ENCODE assay signal across 18 cellular contexts in the genomic region with DNA sequence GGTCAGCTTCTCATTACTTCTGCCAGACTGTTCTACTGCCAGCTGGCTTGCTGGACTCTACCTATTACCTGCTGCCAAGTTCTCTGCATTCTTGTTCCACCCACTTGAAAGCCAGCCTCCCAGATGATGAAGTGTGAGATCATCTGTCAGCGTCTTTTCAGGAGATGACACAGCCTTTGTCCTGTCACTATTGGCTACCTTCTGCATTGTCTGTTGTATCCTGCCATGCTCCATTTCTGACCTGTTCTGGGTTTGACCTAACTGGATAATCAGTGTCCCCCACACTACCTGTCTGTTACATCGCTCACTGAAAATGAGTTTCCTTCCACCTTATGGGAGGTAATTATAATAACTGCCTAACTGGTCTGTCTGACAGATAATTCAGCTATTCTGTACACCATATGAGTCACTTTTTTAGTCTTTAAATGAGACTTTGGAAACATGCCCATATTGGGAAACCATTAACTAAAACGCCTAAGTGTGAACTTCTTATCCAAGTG.
DNase-seq lines count a peak whose midpoint lies in the region; ATAC-seq and TF ChIP-seq lines count a peak whose summit lies in the region.
"Had no signal": no experiment of that assay in that cellular context is flagged by ENCODE, and none has a peak within 500 bp of the region (broad histone marks: within the 10 kb centered on the region; RNA-seq: fewer than 3 reads in every experiment).

No MANE protein-coding gene starts in this region.

- H4K20me1 ChIP-seq in mammary epithelial cell (ENCODE audit: insufficient read depth, low read length) = no peaks in the 10 kb centered on the region

- no peak overlapping the region for H3K18ac ChIP-seq in trophoblast cell (ENCODE audit: low read length)

- BruUV-seq in mammary epithelial cell (replicated peaks; lab: Mats Ljungman, UMichigan) = no TSS peak

- H2BK5ac ChIP-seq in trophoblast cell (ENCODE audit: low read depth, low read length, poor library complexity) = peak overlapping the region; percentile 27

- peak; percentile 38 to 39 for ATAC-seq in activated T-cell treated with anti-CD3 and anti-CD28 coated beads, Interleukin-2, amount 50 U/mL, for 72 hours (replicated peaks in 1 of 2)
- ATAC-seq in HG02870 (IDR thresholded peaks at IDR 0.05; ENCODE audit: unreplicated experiment) (no peak), left lobe of liver (no peak)
- ATAC-seq: A549 had no signal

- peaks cover 4% of the 10 kb centered on the region for H3K79me1 ChIP-seq in trophoblast cell (ENCODE audit: low read length)

- 3% methylated on average over 3 of the region's 3 CpGs for WGBS in mammary epithelial cell (ENCODE audit: low coverage, missing lambda C conversion rate)
- no CpG with 5 or more reads among the region's 3 CpGs for WGBS in trophoblast cell (ENCODE audit: extremely low coverage, insufficient coverage, insufficient read length)

- H3K4me3 ChIP-seq in mammary epithelial cell (replicated peaks in 1 of 3; ENCODE audit: insufficient read depth in 1 of 3, low read depth in 2 of 3, low read length in 3 of 3) (no peak overlapping the region), trophoblast cell (ENCODE audit: low read depth, low read length) (no peak overlapping the region)
- H3K4me3 ChIP-seq: A549, adrenal gland, lung, SK-N-MC, testis had no signal

- H3K79me2 ChIP-seq in mammary epithelial cell (ENCODE audit: insufficient read depth, low read length) (no peaks in the 10 kb centered on the region), trophoblast cell (ENCODE audit: control insufficient read depth, insufficient read depth, low read length, poor library complexity) (no peaks in the 10 kb centered on the region)

- H3K36me3 ChIP-seq in mammary epithelial cell (ENCODE audit: insufficient read depth, low read length) = no peaks in the 10 kb centered on the region
- H3K36me3 ChIP-seq in trophoblast cell (ENCODE audit: control insufficient read depth in 1 of 2, insufficient read depth in 2 of 2, low read length in 2 of 2) = no peaks in the 10 kb centered on the region
- H3K36me3 ChIP-seq: adrenal gland had no signal

- H2BK12ac ChIP-seq in trophoblast cell (ENCODE audit: low read length) = peak overlapping the region; percentile 93

- H3K27me3 ChIP-seq in mammary epithelial cell (ENCODE audit: insufficient read depth, low read length) (no peaks in the 10 kb centered on the region), trophoblast cell (ENCODE audit: insufficient read depth, low read length) (no peaks in the 10 kb centered on the region)
- H3K27me3 ChIP-seq: adrenal gland, testis had no signal

- H3K4me1 ChIP-seq in mammary epithelial cell (ENCODE audit: insufficient read depth, low read length) = peaks cover 20% of the 10 kb centered on the region
- peaks cover 7 to 10% of the 10 kb centered on the region in 2 experiments for H3K4me1 ChIP-seq in trophoblast cell (ENCODE audit: control insufficient read depth in 1 of 2, insufficient read depth in 2 of 2, low read length in 2 of 2)
- H3K4me1 ChIP-seq: A549, adrenal gland, testis had no signal

- H4K8ac ChIP-seq in trophoblast cell (ENCODE audit: low read depth, low read length) = no peak overlapping the region

- H3K4ac ChIP-seq in trophoblast cell (ENCODE audit: low read depth, low read length) = no peak overlapping the region

- TF ChIP-seq CTCF in mammary epithelial cell (conservative IDR thresholded peaks at IDR 0.05 in 1 of 2, IDR thresholded peaks at IDR 0.05 in 1 of 2; ENCODE audit: extremely low read depth in 1 of 2, insufficient read depth in 1 of 2, low read depth in 1 of 2, low read length in 2 of 2) = no peak

- dilution Hi-C loops in mammary epithelial cell (cut with HindIII; ENCODE audit: low sequenced_read_pairs) = no loop called here

- no peak overlapping the region for H3K4me3 Mint-ChIP-seq in activated T-cell treated with anti-CD3 and anti-CD28 coated beads, Interleukin-2, amount 50 U/mL, for 72 hours
- no peak overlapping the region for H3K4me3 Mint-ChIP-seq in activated T-cell treated with anti-CD3 and anti-CD28 coated beads, Interleukin-2, amount 50 U/mL, for 24 hours
- H3K4me3 Mint-ChIP-seq: activated T-helper 1 cell treated with anti-CD3 and anti-CD28 coated beads, Interleukin-12 subunit alpha, Interleukin-12 subunit beta, Interleukin-2, Interleukin-4 antibody, amounts not matched to agents 30 ng/mL and 10 ng/mL and 1 ng/mL, durations not matched to agents 14 hours and 24 hours and 36 hours; CD4-positive, alpha-beta memory T cell; natural killer cell treated with Interleukin-12 subunit alpha and Interleukin-12 subunit beta and Interleukin-15 and Interleukin-18, amount 100 ng/mL, for 72 hours had no signal

- H3K4me1 Mint-ChIP-seq in activated T-cell treated with anti-CD3 and anti-CD28 coated beads, Interleukin-2, amount 50 U/mL, for 72 hours (ENCODE audit: low read depth) = peaks cover 7% of the 10 kb centered on the region
- peaks cover 5% of the 10 kb centered on the region for H3K4me1 Mint-ChIP-seq in activated T-cell treated with anti-CD3 and anti-CD28 coated beads, Interleukin-2, amount 50 U/mL, for 24 hours (ENCODE audit: low read depth)
- H3K4me1 Mint-ChIP-seq: CD4-positive, alpha-beta memory T cell had no signal

- intact Hi-C loops in mammary epithelial cell (cut with micrococcal nuclease) = no loop called here

- CTCF ChIA-PET in mammary epithelial cell (lab: Charles Lee; ENCODE audit: low non-redundant PET) = interaction anchor here (0.6 kb wide), 1 partner anchor 173 kb away, joined by 5 read pairs; no protein-coding TSS in a partner anchor

- peak overlapping the region; percentile 43 for H2AFZ ChIP-seq in mammary epithelial cell (ENCODE audit: low read depth, low read length)
- H2AFZ ChIP-seq in trophoblast cell (ENCODE audit: insufficient read depth, low read length, poor library complexity) = no peak overlapping the region

- H3K9me3 ChIP-seq in mammary epithelial cell (replicated peaks; ENCODE audit: insufficient read depth, low read length) (peaks cover 4% of the 10 kb centered on the region), trophoblast cell (ENCODE audit: insufficient read depth, low read depth, low read length) (no peaks in the 10 kb centered on the region)
- H3K9me3 ChIP-seq: A549, adrenal gland, testis had no signal

- no peak overlapping the region for H3K23ac ChIP-seq in trophoblast cell (ENCODE audit: low read length)

- H3K9me3 Mint-ChIP-seq in activated T-cell treated with anti-CD3 and anti-CD28 coated beads, Interleukin-2, amount 50 U/mL, for 72 hours = no peaks in the 10 kb centered on the region
- H3K9me3 Mint-ChIP-seq in activated T-cell treated with anti-CD3 and anti-CD28 coated beads, Interleukin-2, amount 50 U/mL, for 24 hours = no peaks in the 10 kb centered on the region
- H3K9me3 Mint-ChIP-seq: activated T-helper 1 cell treated with anti-CD3 and anti-CD28 coated beads, Interleukin-12 subunit alpha, Interleukin-12 subunit beta, Interleukin-2, Interleukin-4 antibody, amounts not matched to agents 30 ng/mL and 10 ng/mL and 1 ng/mL, durations not matched to agents 14 hours and 24 hours and 36 hours; natural killer cell treated with Interleukin-12 subunit alpha and Interleukin-12 subunit beta and Interleukin-15 and Interleukin-18, amount 100 ng/mL, for 72 hours had no signal

- no peak overlapping the region for H3K27ac Mint-ChIP-seq in activated T-cell treated with anti-CD3 and anti-CD28 coated beads, Interleukin-2, amount 50 U/mL, for 72 hours
- no peak overlapping the region for H3K27ac Mint-ChIP-seq in activated T-cell treated with anti-CD3 and anti-CD28 coated beads, Interleukin-2, amount 50 U/mL, for 24 hours
- H3K27ac Mint-ChIP-seq: activated T-helper 1 cell treated with anti-CD3 and anti-CD28 coated beads, Interleukin-12 subunit alpha, Interleukin-12 subunit beta, Interleukin-2, Interleukin-4 antibody, amounts not matched to agents 30 ng/mL and 10 ng/mL and 1 ng/mL, durations not matched to agents 14 hours and 24 hours and 36 hours; CD4-positive, alpha-beta memory T cell; natural killer cell treated with Interleukin-12 subunit alpha and Interleukin-12 subunit beta and Interleukin-15 and Interleukin-18, amount 100 ng/mL, for 72 hours had no signal

- H3K36me3 Mint-ChIP-seq in activated T-cell treated with anti-CD3 and anti-CD28 coated beads, Interleukin-2, amount 50 U/mL, for 72 hours (ENCODE audit: insufficient read depth in 2 of 2) = no peaks in the 10 kb centered on the region
- no peaks in the 10 kb centered on the region for H3K36me3 Mint-ChIP-seq in activated T-cell treated with anti-CD3 and anti-CD28 coated beads, Interleukin-2, amount 50 U/mL, for 24 hours (ENCODE audit: low read depth)
- H3K36me3 Mint-ChIP-seq: CD4-positive, alpha-beta memory T cell; natural killer cell treated with Interleukin-12 subunit alpha and Interleukin-12 subunit beta and Interleukin-15 and Interleukin-18, amount 100 ng/mL, for 72 hours had no signal

- H3K27me3 Mint-ChIP-seq in activated T-cell treated with anti-CD3 and anti-CD28 coated beads, Interleukin-2, amount 50 U/mL, for 72 hours (ENCODE audit: low read depth) = no peaks in the 10 kb centered on the region
- H3K27me3 Mint-ChIP-seq in activated T-cell treated with anti-CD3 and anti-CD28 coated beads, Interleukin-2, amount 50 U/mL, for 24 hours = peaks cover 2% of the 10 kb centered on the region

- in situ Hi-C loops in mammary epithelial cell (cut with MboI; ENCODE audit: low sequenced_read_pairs in 2 of 2) = no loop called here

- peak overlapping the region; percentile 63 for H2BK120ac ChIP-seq in trophoblast cell (ENCODE audit: insufficient read depth, low read length, poor library complexity)

- H4K12ac ChIP-seq in trophoblast cell (ENCODE audit: low read depth, low read length) = no peak overlapping the region

- H4K91ac ChIP-seq in trophoblast cell (ENCODE audit: low read depth, low read length) = no peak overlapping the region

- no peak overlapping the region for H2AK5ac ChIP-seq in trophoblast cell (ENCODE audit: low read length)

- H3K4me2 ChIP-seq in mammary epithelial cell (ENCODE audit: insufficient read depth, low read depth, low read length) (peak overlapping the region; percentile 38), trophoblast cell (ENCODE audit: low read length) (no peak overlapping the region)
- H3K4me2 ChIP-seq: A549 had no signal

- H3K27ac ChIP-seq in mammary epithelial cell (ENCODE audit: insufficient read depth, low read depth, low read length) (peak overlapping the region; percentile 23), trophoblast cell (ENCODE audit: low read depth, low read length) (no peak overlapping the region)
- H3K27ac ChIP-seq: A549, adrenal gland, SK-N-MC, testis had no signal

- H3K9ac ChIP-seq in mammary epithelial cell (ENCODE audit: insufficient read depth, low read length) (no peak overlapping the region), trophoblast cell (ENCODE audit: low read length) (no peak overlapping the region)

- H3K14ac ChIP-seq in trophoblast cell (ENCODE audit: low read length) = no peak overlapping the region

- DNase-seq in activated T-cell treated with anti-CD3 and anti-CD28 coated beads, Interleukin-2, amount 50 U/mL, for 72 hours = no peak
- DNase-seq in activated T-cell treated with anti-CD3 and anti-CD28 coated beads, Interleukin-2, amount 50 U/mL, for 24 hours = no peak
- peak; percentile 27 for DNase-seq in NCI-H2029 treated with DMSO at 0.1 percent for 48 hours (lab: John Stamatoyannopoulos, UW)
- peak; percentile 91 for DNase-seq in mammary epithelial cell
- DNase-seq in trophoblast cell = peak; percentile 14 to 52
- no peak for DNase-seq in hepatic stellate cell (ENCODE audit: low spot score)
- DNase-seq in left lobe of liver (ENCODE audit: low spot score) = no peak
- DNase-seq: activated CD4-positive, alpha-beta T cell treated with anti-CD3 and anti-CD28 coated beads, Interleukin-2, amount 50 U/mL, for 4 hours; adrenal gland; CD4-positive, alpha-beta memory T cell; NCI-H2081; testis had no signal

Comparison
In these comparisons a context has a peak if more than half of its experiments do, and no peak if none do; other contexts are left out.
1. ATAC-seq: peak in activated T-cell treated with anti-CD3 and anti-CD28 coated beads, Interleukin-2, amount 50 U/mL, for 72 hours (2 of 2); none in HG02870 (single experiment) and left lobe of liver (single experiment).
2. DNase-seq: peak in NCI-H2029 treated with DMSO at 0.1 percent for 48 hours (single experiment), mammary epithelial cell (single experiment) and trophoblast cell (2 of 2); none in activated T-cell treated with anti-CD3 and anti-CD28 coated beads, Interleukin-2, amount 50 U/mL, for 72 hours (0 of 2), activated T-cell treated with anti-CD3 and anti-CD28 coated beads, Interleukin-2, amount 50 U/mL, for 24 hours (single experiment), hepatic stellate cell (single experiment) and left lobe of liver (single experiment).